In genomic region chr17:43125133-43125966, GRCh38 we compare ENCODE assay signal across 8 cellular contexts. TPM values are rescaled to one million over a fixed set of nuclear protein-coding genes. Genes with fewer than 3 reads are reported as not detected.
DNase-seq lines count a peak whose midpoint lies in the region; ATAC-seq, FAIRE-seq and TF ChIP-seq lines count a peak whose summit lies in the region.

Gene BRCA1 (minus strand): TSS chr17:43125364. CDS start chr17:43124096, 1,268 bp downstream.

- ATAC-seq in HG02852 (IDR thresholded peaks at IDR 0.05; ENCODE audit: unreplicated experiment) (peak; percentile 95), left cardiac atrium (peak; percentile 100)

- DNase-seq in GM12892 (ENCODE audit: insufficient read length), result peak; percentile 91
- peak; percentile 99 for DNase-seq in NCI-H146 (lab: John Stamatoyannopoulos, UW)
- DNase-seq in T-helper 1 cell, result peak; percentile 82 to 99 (median 91)
- DNase-seq in amniotic epithelial cell (ENCODE audit: low read depth), result peak; percentile 100
- DNase-seq in left cardiac atrium, result peak; percentile 93
- peak; percentile 97 for DNase-seq in posterior vena cava (ENCODE audit: low spot score)
- peak; percentile 94 for DNase-seq in ureter (ENCODE audit: low spot score)

- TF ChIP-seq POLR2A in GM12892 (IDR thresholded peaks at IDR 0.05; ENCODE audit: low read depth, low read length), result peak; percentile 80

- FAIRE-seq in GM12892 (lab: Jason Lieb, UNC), result peak; percentile 95

- intact Hi-C loops in left cardiac atrium (cut with DNase I), result no loop called here
- intact Hi-C loops in posterior vena cava (cut with DNase I), result loop anchor here in 1 of 2 donors (5.0 kb wide), 1 partner anchor 103 kb away; the partner anchor contains the start of gene VAT1

RNA-seq across cellular contexts. Expression of gene BRCA1, which starts in this region (rescaled TPM):
- polyA plus RNA-seq in GM12892 (2012; ENCODE audit: missing spikeins), result 37.0 TPM
- total RNA-seq in left cardiac atrium (1 to 10 TPM; 2.9 to 7.9 TPM), posterior vena cava (1 to 10 TPM; 4.6 to 5.9 TPM), ureter (9.7 TPM)

Comparison
In these comparisons a context has a peak if more than half of its experiments do, and no peak if none do; other contexts are left out.
1. Peak in every context shown above with its lines: DNase-seq and ATAC-seq.